In genomic region chr3:143628971-143629370, GRCh38 we compare ENCODE assay signal across 27 cellular contexts.
A peak's percentile ranks its signal among the peaks of the same experiment; 100 is the strongest.
DNase-seq lines count a peak whose midpoint lies in the region; ATAC-seq and TF ChIP-seq lines count a peak whose summit lies in the region.
"Had no signal": no experiment of that assay in that cellular context is flagged by ENCODE, and none has a peak within 500 bp of the region (broad histone marks: within the 10 kb centered on the region; RNA-seq: fewer than 3 reads in every experiment).

No MANE protein-coding gene starts in this region.

- H3K4me3 ChIP-seq in choroid plexus epithelial cell (ENCODE audit: low read depth, low read length), result no peak overlapping the region
- H3K4me3 ChIP-seq: A549; BLaER1 treated with 17β-estradiol and CSF1 and Interleukin-3, amounts not matched to agents 10 nM and 100 nM; GM23338; MG63; PC-9; SJSA1 had no signal

- DNase-seq in ELR (ENCODE audit: low read depth) (peak; percentile 4), NCI-H226 (peak; percentile 23), choroid plexus epithelial cell (ENCODE audit: low read depth) (peak; percentile 43), kidney glomerular epithelial cell (lab: John Stamatoyannopoulos, UW) (peak; percentile 14)
- DNase-seq in activated CD4-positive, CD25-positive, alpha-beta regulatory T cell treated with anti-CD3 and anti-CD28 coated beads, Interleukin-2, amount 50 U/mL, for 72 hours, result no peak
- DNase-seq: AML-193, COR-L47, DMS79, H9, KBM-7, MG63, NCI-H1105 treated with DMSO at 0.1 percent for 48 hours, NCI-H146, NCI-H1930, NCI-H2107, NCI-H446 treated with DMSO at 0.1 percent for 48 hours, NCI-H526, NCI-H82, PC-9 had no signal

- TF ChIP-seq CTCF in choroid plexus epithelial cell (conservative IDR thresholded peaks at IDR 0.05; ENCODE audit: low read depth, low read length), result no peak

- ATAC-seq in GM19455 (IDR thresholded peaks at IDR 0.05; ENCODE audit: unreplicated experiment), result no peak
- ATAC-seq in GM19395 (IDR thresholded peaks at IDR 0.05; ENCODE audit: unreplicated experiment), result no peak
- no peak for ATAC-seq in HG03571 (IDR thresholded peaks at IDR 0.05; ENCODE audit: unreplicated experiment)
- ATAC-seq: A549, GM23338, Right ventricle myocardium inferior had no signal
